In genomic region chr7:74420006-74420405, GRCh38 we compare ENCODE assay signal across 27 cellular contexts. TPM values are rescaled to one million over a fixed set of nuclear protein-coding genes. Genes with fewer than 3 reads are reported as not detected.
"Had no signal": no experiment of that assay in that cellular context is flagged by ENCODE, and none has a peak within 500 bp of the region (broad histone marks: within the 10 kb centered on the region; RNA-seq: fewer than 3 reads in every experiment).

No MANE protein-coding gene starts in this region.

- H3K4me3 Mint-ChIP-seq: effector memory CD8-positive, alpha-beta T cell; memory B cell; natural killer cell treated with Interleukin-12 subunit alpha and Interleukin-12 subunit beta and Interleukin-15 and Interleukin-18, amount 100 ng/mL, for 72 hours; neural progenitor cell had no signal

- H3K36me3 ChIP-seq: colonic mucosa, gastrocnemius medialis, neural progenitor cell, right lobe of liver, stomach, thyroid gland, vagina had no signal

- H3K4me1 ChIP-seq: colonic mucosa, neural progenitor cell, parathyroid adenoma, right lobe of liver had no signal

- H3K9ac ChIP-seq: neural progenitor cell, parathyroid adenoma had no signal

- H3K9me3 Mint-ChIP-seq: effector memory CD8-positive, alpha-beta T cell; memory B cell; naive B cell; natural killer cell treated with Interleukin-12 subunit alpha and Interleukin-12 subunit beta and Interleukin-15 and Interleukin-18, amount 100 ng/mL, for 72 hours; neural progenitor cell had no signal

- H3K27me3 Mint-ChIP-seq: memory B cell; naive B cell; natural killer cell treated with Interleukin-12 subunit alpha and Interleukin-12 subunit beta and Interleukin-15 and Interleukin-18, amount 100 ng/mL, for 72 hours had no signal

- DNase-seq: colonic mucosa; dermis blood vessel endothelial cell; effector memory CD8-positive, alpha-beta T cell; foreskin fibroblast; gastrocnemius medialis; head of caudate nucleus; mucosa of descending colon; naive B cell; small intestine; stimulated activated CD4-positive, alpha-beta T cell treated with anti-CD3 and anti-CD28 coated beads, Interleukin-12 subunit alpha, Interleukin-12 subunit beta, amount 100 ng/mL, for 4 hours; stimulated activated CD4-positive, alpha-beta T cell treated with anti-CD3 and anti-CD28 coated beads, Interleukin-1b, Interleukin-23, amount 100 ng/mL, for 48 hours; stimulated activated CD4-positive, alpha-beta T cell treated with anti-CD3 and anti-CD28 coated beads, Interleukin-4, amount 100 ng/mL, for 1 hour; stimulated activated CD8-positive, alpha-beta memory T cell treated with anti-CD3 and anti-CD28 coated beads, Interleukin-4, amount 100 ng/mL, for 48 hours; stimulated activated naive CD4-positive, alpha-beta T cell treated with Interleukin-2 at 50 U/mL for 16 hours; stomach; thyroid gland; trophoblast cell had no signal

- H3K27ac Mint-ChIP-seq: memory B cell; natural killer cell treated with Interleukin-12 subunit alpha and Interleukin-12 subunit beta and Interleukin-15 and Interleukin-18, amount 100 ng/mL, for 72 hours; neural progenitor cell; progenitor cell of endocrine pancreas had no signal

- H3K9me3 ChIP-seq: colonic mucosa, gastrocnemius medialis, mucosa of descending colon, right lobe of liver, stomach, thyroid gland, vagina had no signal

- FAIRE-seq: kidney, small intestine had no signal

- ATAC-seq: effector memory CD8-positive, alpha-beta T cell; gastrocnemius medialis; left lobe of liver; mucosa of descending colon; natural killer cell treated with Interleukin-12 subunit alpha and Interleukin-12 subunit beta and Interleukin-15 and Interleukin-18, amount 100 ng/mL, for 72 hours; right lobe of liver had no signal

- H3K4me3 ChIP-seq: colonic mucosa, gastrocnemius medialis, lung, mucosa of descending colon, neural progenitor cell, right lobe of liver, stomach, thyroid gland, vagina had no signal

- H3K36me3 Mint-ChIP-seq: memory B cell; naive B cell; natural killer cell treated with Interleukin-12 subunit alpha and Interleukin-12 subunit beta and Interleukin-15 and Interleukin-18, amount 100 ng/mL, for 72 hours; neural progenitor cell had no signal

- H3K27ac ChIP-seq: colonic mucosa, gastrocnemius medialis, neural progenitor cell, parathyroid adenoma, right lobe of liver, stomach, thyroid gland, vagina had no signal

RNA-seq across cellular contexts. Expression of gene GTF2IRD1, which starts 33.7 kb away (rescaled TPM):
- total RNA-seq: natural killer cell treated with Interleukin-12 subunit alpha and Interleukin-12 subunit beta and Interleukin-15 and Interleukin-18, amount 100 ng/mL, for 72 hours had no signal
